8 cellular contexts compared by ENCODE assay signal in the genomic region with DNA sequence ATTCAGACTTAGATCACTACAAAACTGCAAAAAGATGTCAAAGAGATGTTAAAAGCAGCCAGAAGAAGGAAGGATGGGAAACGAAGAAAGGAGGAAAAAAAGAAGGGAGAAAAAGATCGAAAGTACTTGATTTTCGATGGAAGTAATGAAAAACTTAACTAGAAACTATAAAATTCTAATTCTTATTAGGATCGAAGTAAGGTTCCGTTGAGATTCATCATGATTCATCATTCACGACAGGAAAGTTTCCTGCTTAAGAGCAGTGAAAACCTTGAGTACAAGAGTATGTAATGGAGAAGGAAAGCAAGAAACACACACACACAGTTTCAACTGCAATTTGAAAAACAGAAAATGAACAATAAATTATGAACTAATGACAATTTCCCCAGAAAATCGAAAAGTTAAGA. TPM values are rescaled to one million over a fixed set of nuclear protein-coding genes. Genes with fewer than 3 reads are reported as not detected.
A peak's percentile ranks its signal among the peaks of the same experiment; 100 is the strongest.
DNase-seq lines count a peak whose midpoint lies in the region; TF ChIP-seq lines count a peak whose summit lies in the region.

No MANE protein-coding gene starts in this region.

- H3K27ac Mint-ChIP-seq in T-helper 1 cell treated with Interleukin-12 subunit alpha and Interleukin-12 subunit beta and Interleukin-4 antibody, amounts not matched to agents 30 μg/mL and 1 μg/mL, for 36 hours, result peak overlapping the region; percentile 96

- peaks cover 12% of the 10 kb centered on the region for H3K4me1 Mint-ChIP-seq in T-helper 1 cell treated with Interleukin-12 subunit alpha and Interleukin-12 subunit beta and Interleukin-4 antibody, amounts not matched to agents 30 μg/mL and 1 μg/mL, for 36 hours (ENCODE audit: low read depth)

- TF ChIP-seq POLR2A in esophagus squamous epithelium (IDR thresholded peaks at IDR 0.05), result no peak
- no peak for TF ChIP-seq POLR2A in spleen (IDR thresholded peaks at IDR 0.05)
- no peak for TF ChIP-seq POLR2A in testis (IDR thresholded peaks at IDR 0.05)

- H3K27ac ChIP-seq in esophagus squamous epithelium (peak overlapping the region in 1 of 4 donors; percentile 99), spleen (peak overlapping the region in 5 of 8 donors; percentile 92 to 97 (median 96)), testis (no peak overlapping the region)

- H3K27me3 Mint-ChIP-seq in T-helper 1 cell treated with Interleukin-12 subunit alpha and Interleukin-12 subunit beta and Interleukin-4 antibody, amounts not matched to agents 30 μg/mL and 1 μg/mL, for 36 hours (ENCODE audit: low read depth), result peaks cover 24% of the 10 kb centered on the region

- no peaks in the 10 kb centered on the region for H3K9me3 Mint-ChIP-seq in T-helper 1 cell treated with Interleukin-12 subunit alpha and Interleukin-12 subunit beta and Interleukin-4 antibody, amounts not matched to agents 30 μg/mL and 1 μg/mL, for 36 hours

- H3K36me3 Mint-ChIP-seq in T-helper 1 cell treated with Interleukin-12 subunit alpha and Interleukin-12 subunit beta and Interleukin-4 antibody, amounts not matched to agents 30 μg/mL and 1 μg/mL, for 36 hours (ENCODE audit: low read depth), result peaks cover 11% of the 10 kb centered on the region

- DNase-seq in T-helper 1 cell, result no peak
- DNase-seq in RPMI7951 (ENCODE audit: low read depth), result peak; percentile 17
- DNase-seq in esophagus squamous epithelium (lab: John Stamatoyannopoulos, UW), result no peak
- no peak for DNase-seq in spleen
- no peak for DNase-seq in DMS79 treated with DMSO at 0.1 percent for 48 hours (lab: John Stamatoyannopoulos, UW)
- DNase-seq in testis, result no peak
- DNase-seq in posterior vena cava (ENCODE audit: low spot score), result no peak

- TF ChIP-seq CTCF in esophagus squamous epithelium (IDR thresholded peaks at IDR 0.05), result no peak
- no peak for TF ChIP-seq CTCF in spleen (IDR thresholded peaks at IDR 0.05 in 8 of 11, conservative IDR thresholded peaks at IDR 0.05 in 3 of 11)
- no peak for TF ChIP-seq CTCF in testis (IDR thresholded peaks at IDR 0.05)

- H3K4me3 ChIP-seq in esophagus squamous epithelium (peak overlapping the region in 3 of 4 donors; percentile 56 to 83 (median 65)), spleen (peak overlapping the region in 7 of 8 donors; percentile 44 to 83 (median 67)), testis (peak overlapping the region in 1 of 2 donors; percentile 86)

- intact Hi-C loops in esophagus squamous epithelium (cut with DNase I), result loop anchor here (10.0 kb wide), 1 partner anchor 145 kb away; no protein-coding TSS in a partner anchor
- intact Hi-C loops in spleen (cut with DNase I; ENCODE audit: low total_unique reads), result no loop called here
- intact Hi-C loops in testis (cut with DNase I; ENCODE audit: low total_unique reads), result no loop called here
- intact Hi-C loops in posterior vena cava (cut with DNase I), result loop anchor here in 1 of 2 donors (10.0 kb wide), 1 partner anchor 155 kb away; no protein-coding TSS in a partner anchor

- H3K9me3 ChIP-seq in esophagus squamous epithelium (no peaks in the 10 kb centered on the region), spleen (no peaks in the 10 kb centered on the region), testis (no peaks in the 10 kb centered on the region)

- H3K36me3 ChIP-seq in esophagus squamous epithelium, result peaks cover 0 to 12% (median 0%) of the 10 kb centered on the region in 3 donors
- H3K36me3 ChIP-seq in spleen, result peaks cover 0 to 27% (median 10%) of the 10 kb centered on the region in 6 donors
- no peaks in the 10 kb centered on the region for H3K36me3 ChIP-seq in testis (ENCODE audit: low read depth, missing control alignments)

- WGBS in esophagus squamous epithelium, 2 donors, result 46 to 52% methylated on average over 7 of the region's 7 CpGs
- 19 to 26% (median 23%) methylated on average over 7 of the region's 7 CpGs for WGBS in spleen, 5 donors
- 54% methylated on average over 7 of the region's 7 CpGs for WGBS in testis, 2 donors

- H3K4me3 Mint-ChIP-seq in T-helper 1 cell treated with Interleukin-12 subunit alpha and Interleukin-12 subunit beta and Interleukin-4 antibody, amounts not matched to agents 30 μg/mL and 1 μg/mL, for 36 hours, result peak overlapping the region; percentile 94

- H3K4me1 ChIP-seq in esophagus squamous epithelium (peaks cover 5 to 28% (median 11%) of the 10 kb centered on the region in 3 donors), spleen (peaks cover 8 to 46% (median 31%) of the 10 kb centered on the region in 6 donors), testis (no peaks in the 10 kb centered on the region)

- no peaks in the 10 kb centered on the region for H3K27me3 ChIP-seq in esophagus squamous epithelium
- no peaks in the 10 kb centered on the region for H3K27me3 ChIP-seq in spleen (replicated peaks in 1 of 7)
- H3K27me3 ChIP-seq in testis, result no peaks in the 10 kb centered on the region

RNA-seq across cellular contexts. Expression of a gene that starts 1.2 kb away (rescaled TPM):
- 20.7 and 28.7 TPM in 2 replicates for total RNA-seq in RPMI7951 (2014; rRNA removed; shearing (Covaris generic))
- total RNA-seq in esophagus squamous epithelium (10 to 100 TPM; 12.5 to 15.8 (median 14.4) TPM), spleen (10 to 100 TPM; 21.7 to 40.9 (median 31.9) TPM), testis (10 to 100 TPM; 15.9 to 22.7 TPM), posterior vena cava (10 to 100 TPM; 13.8 to 17.2 TPM)
- polyA plus RNA-seq in spleen (10 to 100 TPM; 10.2 to 16.9 (median 10.6) TPM), testis (ENCODE audit: insufficient read depth, low read depth, low replicate concordance) (14.7 TPM)

RNA-seq across cellular contexts. Expression of a gene that starts 39.1 kb away (rescaled TPM):
- 28.2 and 33.6 TPM in 2 replicates for total RNA-seq in RPMI7951 (2014; rRNA removed; shearing (Covaris generic))
- 1 to 10 TPM in 3 of 4 donors, under 1 TPM in 1; 0.61 to 6.3 (median 2.3) TPM for total RNA-seq in esophagus squamous epithelium
- 10 to 100 TPM; 32.3 to 81.6 (median 49.5) TPM for total RNA-seq in spleen
- 1 to 10 TPM; 1.5 to 3.0 (median 2.8) TPM for polyA plus RNA-seq in spleen
- 10 to 100 TPM; 11.8 to 13.1 TPM for total RNA-seq in testis
- 7.4 TPM for polyA plus RNA-seq in testis (ENCODE audit: insufficient read depth, low read depth, low replicate concordance)
- 100 to 1,000 TPM in 1 of 2 donors, 10 to 100 TPM in 1; 99.6 to 120 TPM for total RNA-seq in posterior vena cava

Comparison
In these comparisons a context has a peak if more than half of its experiments do, and no peak if none do; other contexts are left out.
1. H3K27ac ChIP-seq: peak in spleen (5 of 8); none in testis (0 of 2).